In genomic region chr7:151793531-151793935, GRCh38 we compare ENCODE assay signal across 1 cellular context.
TF ChIP-seq lines count a peak whose summit lies in the region.

No MANE protein-coding gene starts in this region.

TF ChIP-seq in WTC11, 78 proteins besides CTCF, POLR2A, EP300 and RAD21 (continued from another document):
- TF ChIP-seq ATF2 (CRISPR knock-in tag; IDR thresholded peaks at IDR 0.05; ENCODE audit: borderline replicate concordance, low read depth) (no peak), TEAD4 (CRISPR knock-in tag; IDR thresholded peaks at IDR 0.05) (no peak), CREB1 (CRISPR knock-in tag; IDR thresholded peaks at IDR 0.05) (no peak), ZNF317 (CRISPR knock-in tag; IDR thresholded peaks at IDR 0.05; ENCODE audit: borderline replicate concordance, low read depth) (no peak)
- TF ChIP-seq, protein P1, sequence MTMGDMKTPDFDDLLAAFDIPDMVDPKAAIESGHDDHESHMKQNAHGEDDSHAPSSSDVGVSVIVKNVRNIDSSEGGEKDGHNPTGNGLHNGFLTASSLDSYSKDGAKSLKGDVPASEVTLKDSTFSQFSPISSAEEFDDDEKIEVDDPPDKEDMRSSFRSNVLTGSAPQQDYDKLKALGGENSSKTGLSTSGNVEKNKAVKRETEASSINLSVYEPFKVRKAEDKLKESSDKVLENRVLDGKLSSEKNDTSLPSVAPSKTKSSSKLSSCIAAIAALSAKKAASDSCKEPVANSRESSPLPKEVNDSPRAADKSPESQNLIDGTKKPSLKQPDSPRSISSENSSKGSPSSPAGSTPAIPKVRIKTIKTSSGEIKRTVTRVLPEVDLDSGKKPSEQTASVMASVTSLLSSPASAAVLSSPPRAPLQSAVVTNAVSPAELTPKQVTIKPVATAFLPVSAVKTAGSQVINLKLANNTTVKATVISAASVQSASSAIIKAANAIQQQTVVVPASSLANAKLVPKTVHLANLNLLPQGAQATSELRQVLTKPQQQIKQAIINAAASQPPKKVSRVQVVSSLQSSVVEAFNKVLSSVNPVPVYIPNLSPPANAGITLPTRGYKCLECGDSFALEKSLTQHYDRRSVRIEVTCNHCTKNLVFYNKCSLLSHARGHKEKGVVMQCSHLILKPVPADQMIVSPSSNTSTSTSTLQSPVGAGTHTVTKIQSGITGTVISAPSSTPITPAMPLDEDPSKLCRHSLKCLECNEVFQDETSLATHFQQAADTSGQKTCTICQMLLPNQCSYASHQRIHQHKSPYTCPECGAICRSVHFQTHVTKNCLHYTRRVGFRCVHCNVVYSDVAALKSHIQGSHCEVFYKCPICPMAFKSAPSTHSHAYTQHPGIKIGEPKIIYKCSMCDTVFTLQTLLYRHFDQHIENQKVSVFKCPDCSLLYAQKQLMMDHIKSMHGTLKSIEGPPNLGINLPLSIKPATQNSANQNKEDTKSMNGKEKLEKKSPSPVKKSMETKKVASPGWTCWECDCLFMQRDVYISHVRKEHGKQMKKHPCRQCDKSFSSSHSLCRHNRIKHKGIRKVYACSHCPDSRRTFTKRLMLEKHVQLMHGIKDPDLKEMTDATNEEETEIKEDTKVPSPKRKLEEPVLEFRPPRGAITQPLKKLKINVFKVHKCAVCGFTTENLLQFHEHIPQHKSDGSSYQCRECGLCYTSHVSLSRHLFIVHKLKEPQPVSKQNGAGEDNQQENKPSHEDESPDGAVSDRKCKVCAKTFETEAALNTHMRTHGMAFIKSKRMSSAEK (CRISPR knock-in tag; IDR thresholded peaks at IDR 0.05; ENCODE audit: borderline replicate concordance): no peak
TF ChIP-seq in WTC11: peak in this region for 0.
